ENCODE assay signal across 18 cellular contexts in the genomic region with DNA sequence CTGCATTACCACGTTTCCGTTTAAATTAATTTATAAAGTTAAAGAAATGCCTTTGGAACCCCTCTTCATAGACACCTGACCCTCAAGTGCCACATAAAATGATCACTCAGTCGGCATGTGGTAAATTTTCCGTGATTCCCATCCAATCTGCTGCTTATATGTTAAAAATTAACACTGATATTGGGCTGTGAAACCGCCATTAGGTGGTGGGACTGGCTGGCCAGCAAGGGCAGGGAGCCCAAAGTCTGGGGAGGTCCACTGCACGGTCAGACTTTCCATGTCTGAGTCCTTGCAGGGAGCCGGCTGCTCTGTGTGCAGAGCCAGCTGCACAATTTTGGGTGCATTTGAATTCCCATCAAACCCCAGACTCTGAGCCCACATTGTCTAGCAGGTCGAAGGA.
DNase-seq lines count a peak whose midpoint lies in the region; ATAC-seq, FAIRE-seq and TF ChIP-seq lines count a peak whose summit lies in the region.
"Had no signal": no experiment of that assay in that cellular context is flagged by ENCODE, and none has a peak within 500 bp of the region (broad histone marks: within the 10 kb centered on the region; RNA-seq: fewer than 3 reads in every experiment).

No MANE protein-coding gene starts in this region.

- H3K9me3 ChIP-seq in BE2C (no peaks in the 10 kb centered on the region), body of pancreas (no peaks in the 10 kb centered on the region), pancreas (no peaks in the 10 kb centered on the region)

- intact Hi-C loops in body of pancreas (cut with DNase I): no loop called here
- intact Hi-C loops in pancreas (cut with DNase I): no loop called here

- peaks cover 38% of the 10 kb centered on the region for H3K4me1 ChIP-seq in BE2C
- peaks cover 15% of the 10 kb centered on the region for H3K4me1 ChIP-seq in body of pancreas
- H3K4me1 ChIP-seq in pancreas: peaks cover 10 to 12% (median 11%) of the 10 kb centered on the region in 3 donors

- FAIRE-seq in pancreas (lab: Jason Lieb, UNC): no peak
- FAIRE-seq: G401.6 had no signal

- H3K27ac ChIP-seq in body of pancreas (peak overlapping the region in 3 of 4 donors; percentile 59 to 70 (median 64)), pancreas (peak overlapping the region; percentile 13 to 76 (median 47))
- H3K27ac ChIP-seq: GM23248 had no signal

- TF ChIP-seq CTCF in BE2C (IDR thresholded peaks at IDR 0.05; ENCODE audit: low read depth, low read length): no peak
- TF ChIP-seq CTCF in body of pancreas (IDR thresholded peaks at IDR 0.05): no peak
- TF ChIP-seq CTCF in pancreas (IDR thresholded peaks at IDR 0.05): no peak

- ATAC-seq in body of pancreas (peak; percentile 83), pancreas (peak; percentile 81 to 94 (median 84)), HG03520 (IDR thresholded peaks at IDR 0.05; ENCODE audit: unreplicated experiment) (no peak)
- ATAC-seq: HCT116 had no signal

- H3K27me3 ChIP-seq in BE2C: no peaks in the 10 kb centered on the region
- no peaks in the 10 kb centered on the region for H3K27me3 ChIP-seq in body of pancreas
- H3K27me3 ChIP-seq in pancreas: no peaks in the 10 kb centered on the region

- H3K4me3 ChIP-seq in BE2C (ENCODE audit: low read depth, low read length): peak overlapping the region; percentile 17
- no peak overlapping the region for H3K4me3 ChIP-seq in body of pancreas
- H3K4me3 ChIP-seq in pancreas: no peak overlapping the region
- H3K4me3 ChIP-seq: GM23248 had no signal

- DNase-seq in BE2C: no peak
- peak; percentile 44 to 64 (median 56) for DNase-seq in body of pancreas
- DNase-seq in kidney tubule cell (ENCODE audit: low spot score): peak; percentile 61
- peak in 3 of 6 donors; percentile 44 to 61 (median 59) for DNase-seq in pancreas
- DNase-seq in NCI-H1105 (lab: John Stamatoyannopoulos, UW): no peak
- DNase-seq in NCI-H1048 (lab: John Stamatoyannopoulos, UW): no peak
- no peak for DNase-seq in NCI-H2196 treated with DMSO at 0.1 percent for 48 hours (lab: John Stamatoyannopoulos, UW; ENCODE audit: unreplicated experiment)
- DNase-seq: C1 segment of cervical spinal cord, DND-41, GM23248, NCI-H1092, NCI-H2081 treated with DMSO at 0.1 percent for 48 hours, NCI-H2227 treated with DMSO at 0.1 percent for 48 hours, NCI-H524, SIG-M5 had no signal

- TF ChIP-seq POLR2A in body of pancreas (IDR thresholded peaks at IDR 0.05): no peak

- 25 to 30% methylated on average over 6 to 8 of the region's 8 CpGs for WGBS in body of pancreas, 2 donors
- 21 to 27% methylated on average over 8 of the region's 8 CpGs for WGBS in pancreas, 2 donors

- H3K36me3 ChIP-seq in BE2C (no peaks in the 10 kb centered on the region), body of pancreas (replicated peaks in 1 of 2; ENCODE audit: insufficient read depth in 1 of 2, low read depth in 2 of 2) (no peaks in the 10 kb centered on the region), pancreas (no peaks in the 10 kb centered on the region)

Comparison
In these comparisons a context has a peak if more than half of its experiments do, and no peak if none do; other contexts are left out.
1. DNase-seq: peak in body of pancreas (4 of 4) and kidney tubule cell (single experiment); none in BE2C (single experiment), NCI-H1105 (single experiment), NCI-H1048 (single experiment) and NCI-H2196 treated with DMSO at 0.1 percent for 48 hours (single experiment).